ENCODE assay signal across 22 cellular contexts in the genomic region with DNA sequence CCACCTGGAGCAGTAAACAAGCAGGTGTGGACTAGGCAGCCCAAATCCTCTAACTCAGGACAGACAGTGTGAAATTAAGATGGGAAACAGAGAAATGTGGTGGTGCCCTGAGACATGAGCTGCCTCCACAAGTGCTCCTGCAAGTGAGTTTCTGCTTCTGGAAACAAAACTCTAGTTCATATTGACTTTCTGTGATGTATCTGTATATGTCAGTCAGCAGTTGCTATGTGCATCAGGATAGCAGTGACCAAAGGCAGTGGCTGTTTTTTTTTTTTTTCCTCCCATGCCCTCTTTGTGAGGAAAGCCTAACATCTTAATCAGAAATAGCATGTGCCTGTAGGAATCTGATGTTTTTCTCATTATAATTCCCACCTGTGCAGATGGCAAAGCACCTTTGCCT.
"Had no signal": no experiment of that assay in that cellular context is flagged by ENCODE, and none has a peak within 500 bp of the region (broad histone marks: within the 10 kb centered on the region; RNA-seq: fewer than 3 reads in every experiment).

No MANE protein-coding gene starts in this region.

- DNase-seq: dorsolateral prefrontal cortex; effector CD4-positive, alpha-beta T cell; hypothalamus; immature natural killer cell; left ventricle myocardium superior; lower lobe of right lung; natural killer cell; stimulated activated CD4-positive, alpha-beta T cell treated with anti-CD3 and anti-CD28 coated beads, Interleukin-12 subunit alpha, Interleukin-12 subunit beta, amount 100 ng/mL, for 4 hours; stimulated activated CD4-positive, alpha-beta T cell treated with anti-CD3 and anti-CD28 coated beads, Interleukin-1b, Interleukin-23, amount 100 ng/mL, for 48 hours; stimulated activated CD4-positive, alpha-beta T cell treated with anti-CD3 and anti-CD28 coated beads, Interleukin-4, amount 100 ng/mL, for 1 hour; stimulated activated CD8-positive, alpha-beta memory T cell treated with anti-CD3 and anti-CD28 coated beads, Interleukin-4, amount 100 ng/mL, for 48 hours; stimulated activated naive CD4-positive, alpha-beta T cell; stimulated activated naive CD8-positive, alpha-beta T cell treated with anti-CD3 and anti-CD28 coated beads, Interleukin-15, amount 100 ng/mL, for 72 hours; transverse colon; upper lobe of right lung; uterus had no signal

- ATAC-seq: left ventricle myocardium superior; lower lobe of right lung; natural killer cell; sciatic nerve; stimulated activated naive CD8-positive, alpha-beta T cell treated with anti-CD3 and anti-CD28 coated beads, Interleukin-15, amount 100 ng/mL, for 72 hours; upper lobe of right lung had no signal

- H3K4me2 ChIP-seq: smooth muscle cell had no signal

- H3K79me2 ChIP-seq: parathyroid adenoma had no signal

- H3K36me3 ChIP-seq: lower lobe of right lung, suprapubic skin, transverse colon, upper lobe of right lung, uterus had no signal

- H3K4me1 ChIP-seq: lower lobe of right lung, parathyroid adenoma, suprapubic skin, transverse colon, upper lobe of right lung, uterus had no signal

- H3K9me3 ChIP-seq: lower lobe of right lung, suprapubic skin, transverse colon, upper lobe of right lung, uterus had no signal

- H3K9ac ChIP-seq: parathyroid adenoma had no signal

- H3K4me3 ChIP-seq: dorsolateral prefrontal cortex, lower lobe of right lung, smooth muscle cell, suprapubic skin, transverse colon, upper lobe of right lung, uterus had no signal

- FAIRE-seq: frontal cortex, keratinocyte had no signal

- H2AFZ ChIP-seq: parathyroid adenoma had no signal

- H3K27me3 ChIP-seq: dorsolateral prefrontal cortex, suprapubic skin, transverse colon, upper lobe of right lung, uterus had no signal

- H3K27ac ChIP-seq: dorsolateral prefrontal cortex, lower lobe of right lung, parathyroid adenoma, suprapubic skin, transverse colon, upper lobe of right lung, uterus had no signal
